ENCODE assay signal across 11 cellular contexts in genomic region chr4:3286335-3287175, GRCh38. TPM values are rescaled to one million over a fixed set of nuclear protein-coding genes. Genes with fewer than 3 reads are reported as not detected.
DNase-seq lines count a peak whose midpoint lies in the region; ATAC-seq and TF ChIP-seq lines count a peak whose summit lies in the region.
"Had no signal": no experiment of that assay in that cellular context is flagged by ENCODE, and none has a peak within 500 bp of the region (broad histone marks: within the 10 kb centered on the region; RNA-seq: fewer than 3 reads in every experiment).

No MANE protein-coding gene starts in this region.

- intact Hi-C loops in activated CD8-positive, alpha-beta T cell treated with anti-CD3 and anti-CD28 coated beads for 36 hours (cut with micrococcal nuclease) = no loop called here
- intact Hi-C loops in breast epithelium (cut with DNase I; ENCODE audit: low total_unique reads) = no loop called here

- H3K36me3 ChIP-seq in Karpas-422 (ENCODE audit: insufficient read depth, low read length) = no peaks in the 10 kb centered on the region; the same call in 1 of the 2 replicates
- no peaks in the 10 kb centered on the region for H3K36me3 ChIP-seq in breast epithelium
- H3K36me3 ChIP-seq: neutrophil had no signal

- H3K4me3 ChIP-seq in Karpas-422 (ENCODE audit: low read length) (no peak overlapping the region), breast epithelium (peak overlapping the region in 2 of 3 donors; percentile 6 to 50)

- H3K9me2 ChIP-seq in Karpas-422 (replicated peaks; ENCODE audit: insufficient read depth, low read length) = no peaks in the 10 kb centered on the region

- no peaks in the 10 kb centered on the region for H3K36me3 Mint-ChIP-seq in activated CD8-positive, alpha-beta T cell treated with anti-CD3 and anti-CD28 coated beads, Interleukin-2, amount 10 ng/mL, durations not matched to agents 7 days and 5 days (ENCODE audit: low read depth)
- no peaks in the 10 kb centered on the region for H3K36me3 Mint-ChIP-seq in activated CD8-positive, alpha-beta T cell treated with anti-CD3 and anti-CD28 coated beads for 36 hours (ENCODE audit: low read depth)
- peaks cover 4 to 11% of the 10 kb centered on the region in 2 donors for H3K36me3 Mint-ChIP-seq in stimulated activated naive B cell treated with anti-CD40 and anti-IgM and Interleukin-4, amounts not matched to agents 10 μg/mL and 1 μg/mL and 100 μg/mL, for 72 hours

- H4K20me1 ChIP-seq in Karpas-422 (ENCODE audit: insufficient read depth, low read depth, low read length) = no peaks in the 10 kb centered on the region

- peaks cover 27% of the 10 kb centered on the region for H3K27me3 Mint-ChIP-seq in activated CD8-positive, alpha-beta T cell treated with anti-CD3 and anti-CD28 coated beads, Interleukin-2, amount 10 ng/mL, durations not matched to agents 7 days and 5 days (ENCODE audit: low read depth)
- H3K27me3 Mint-ChIP-seq in activated CD8-positive, alpha-beta T cell treated with anti-CD3 and anti-CD28 coated beads for 36 hours = peaks cover 23% of the 10 kb centered on the region
- H3K27me3 Mint-ChIP-seq in stimulated activated naive B cell treated with anti-CD40 and anti-IgM and Interleukin-4, amounts not matched to agents 10 μg/mL and 1 μg/mL and 100 μg/mL, for 72 hours = peaks cover 25 to 32% of the 10 kb centered on the region in 2 donors

- CTCF ChIA-PET in activated CD8-positive, alpha-beta T cell treated with anti-CD3 and anti-CD28 coated beads, Interleukin-2, amount 10 ng/mL, durations not matched to agents 7 days and 5 days (lab: Charles Lee) = no interaction called here
- CTCF ChIA-PET in activated CD8-positive, alpha-beta T cell treated with anti-CD3 and anti-CD28 coated beads for 36 hours (lab: Charles Lee) = no interaction called here

- ATAC-seq in activated CD8-positive, alpha-beta T cell treated with anti-CD3 and anti-CD28 coated beads, Interleukin-2, amount 10 ng/mL, durations not matched to agents 7 days and 5 days = no peak
- no peak for ATAC-seq in activated CD8-positive, alpha-beta T cell treated with anti-CD3 and anti-CD28 coated beads for 36 hours
- ATAC-seq in stimulated activated naive B cell treated with anti-CD40 and anti-IgM and Interleukin-4, amounts not matched to agents 10 μg/mL and 1 μg/mL and 100 μg/mL, for 72 hours (replicated peaks) = peak in 1 of 2 donors; percentile 97
- ATAC-seq in GM18873 (IDR thresholded peaks at IDR 0.05; ENCODE audit: low FRiP score, unreplicated experiment) (no peak), HG03196 (IDR thresholded peaks at IDR 0.05; ENCODE audit: unreplicated experiment) (no peak)

- POLR2A ChIA-PET in activated CD8-positive, alpha-beta T cell treated with anti-CD3 and anti-CD28 coated beads, Interleukin-2, amount 10 ng/mL, durations not matched to agents 7 days and 5 days (lab: Charles Lee) = no interaction called here
- POLR2A ChIA-PET in activated CD8-positive, alpha-beta T cell treated with anti-CD3 and anti-CD28 coated beads for 36 hours (lab: Charles Lee) = no interaction called here

- no peak overlapping the region for H3K4me2 ChIP-seq in Karpas-422 (ENCODE audit: low read depth, low read length, poor library complexity, severe bottlenecking)

- no peak overlapping the region for H3K27ac Mint-ChIP-seq in activated CD8-positive, alpha-beta T cell treated with anti-CD3 and anti-CD28 coated beads, Interleukin-2, amount 10 ng/mL, durations not matched to agents 7 days and 5 days
- no peak overlapping the region for H3K27ac Mint-ChIP-seq in activated CD8-positive, alpha-beta T cell treated with anti-CD3 and anti-CD28 coated beads for 36 hours
- peak overlapping the region; percentile 80 for H3K27ac Mint-ChIP-seq in stimulated activated naive B cell treated with anti-CD40 and anti-IgM and Interleukin-4, amounts not matched to agents 10 μg/mL and 1 μg/mL and 100 μg/mL, for 72 hours

- H3K4me1 ChIP-seq in Karpas-422 (ENCODE audit: low read length) = peaks cover 12% of the 10 kb centered on the region
- peaks cover 12 to 14% of the 10 kb centered on the region in 2 donors for H3K4me1 ChIP-seq in breast epithelium

- H3K27ac ChIP-seq in Karpas-422 (ENCODE audit: low read length) (no peak overlapping the region), breast epithelium (peak overlapping the region; percentile 73 to 79)
- H3K27ac ChIP-seq: neutrophil had no signal

- H3K9me3 ChIP-seq in Karpas-422 (ENCODE audit: low read length) = no peaks in the 10 kb centered on the region; the same call in 1 of the 2 replicates
- H3K9me3 ChIP-seq in breast epithelium = no peaks in the 10 kb centered on the region
- H3K9me3 ChIP-seq: neutrophil had no signal

- peak overlapping the region; percentile 32; the same call in 1 of the 2 replicates for H3K9ac ChIP-seq in Karpas-422 (ENCODE audit: low read length)

- H3K4me3 Mint-ChIP-seq in activated CD8-positive, alpha-beta T cell treated with anti-CD3 and anti-CD28 coated beads, Interleukin-2, amount 10 ng/mL, durations not matched to agents 7 days and 5 days = no peak overlapping the region
- H3K4me3 Mint-ChIP-seq in activated CD8-positive, alpha-beta T cell treated with anti-CD3 and anti-CD28 coated beads for 36 hours = no peak overlapping the region
- H3K4me3 Mint-ChIP-seq in stimulated activated naive B cell treated with anti-CD40 and anti-IgM and Interleukin-4, amounts not matched to agents 10 μg/mL and 1 μg/mL and 100 μg/mL, for 72 hours = peak overlapping the region; percentile 43 to 75

- H3K4me1 Mint-ChIP-seq in activated CD8-positive, alpha-beta T cell treated with anti-CD3 and anti-CD28 coated beads, Interleukin-2, amount 10 ng/mL, durations not matched to agents 7 days and 5 days (ENCODE audit: low read depth) = peaks cover 5% of the 10 kb centered on the region
- peaks cover 5% of the 10 kb centered on the region for H3K4me1 Mint-ChIP-seq in activated CD8-positive, alpha-beta T cell treated with anti-CD3 and anti-CD28 coated beads for 36 hours (ENCODE audit: low read depth)
- H3K4me1 Mint-ChIP-seq in stimulated activated naive B cell treated with anti-CD40 and anti-IgM and Interleukin-4, amounts not matched to agents 10 μg/mL and 1 μg/mL and 100 μg/mL, for 72 hours = peaks cover 13 to 18% of the 10 kb centered on the region in 2 donors

- no peak for TF ChIP-seq CTCF in activated CD8-positive, alpha-beta T cell treated with anti-CD3 and anti-CD28 coated beads for 36 hours (IDR thresholded peaks at IDR 0.05)
- TF ChIP-seq CTCF in breast epithelium (IDR thresholded peaks at IDR 0.05) = no peak

- no peaks in the 10 kb centered on the region for H3K27me3 ChIP-seq in Karpas-422 (ENCODE audit: low read length)
- H3K27me3 ChIP-seq in breast epithelium = peaks cover 0 to 2% of the 10 kb centered on the region in 2 donors

- no peaks in the 10 kb centered on the region for H3K9me3 Mint-ChIP-seq in activated CD8-positive, alpha-beta T cell treated with anti-CD3 and anti-CD28 coated beads, Interleukin-2, amount 10 ng/mL, durations not matched to agents 7 days and 5 days (ENCODE audit: insufficient read depth)
- H3K9me3 Mint-ChIP-seq in activated CD8-positive, alpha-beta T cell treated with anti-CD3 and anti-CD28 coated beads for 36 hours = peaks cover 4% of the 10 kb centered on the region
- H3K9me3 Mint-ChIP-seq in stimulated activated naive B cell treated with anti-CD40 and anti-IgM and Interleukin-4, amounts not matched to agents 10 μg/mL and 1 μg/mL and 100 μg/mL, for 72 hours = peaks cover 4 to 11% of the 10 kb centered on the region in 2 donors

- no peak for TF ChIP-seq POLR2A in breast epithelium (IDR thresholded peaks at IDR 0.05)

- no peak overlapping the region for H2AFZ ChIP-seq in Karpas-422 (ENCODE audit: low read length)

- H3K79me2 ChIP-seq in Karpas-422 (ENCODE audit: low read length) = no peaks in the 10 kb centered on the region

- DNase-seq in activated CD8-positive, alpha-beta T cell treated with anti-CD3 and anti-CD28 coated beads, Interleukin-2, amount 10 ng/mL, durations not matched to agents 7 days and 5 days = peak; percentile 12
- no peak for DNase-seq in activated CD8-positive, alpha-beta T cell treated with anti-CD3 and anti-CD28 coated beads for 36 hours
- DNase-seq in Karpas-422 = peak; percentile 67
- DNase-seq in breast epithelium (ENCODE audit: low spot score in 2 of 2) = peak; percentile 16 to 35
- DNase-seq in stimulated activated naive B cell treated with anti-CD40 and anti-IgM and Interleukin-4, amounts not matched to agents 10 μg/mL and 1 μg/mL and 100 μg/mL, for 72 hours = peak; percentile 79
- DNase-seq in NCI-H1105 (lab: John Stamatoyannopoulos, UW) = no peak
- DNase-seq: NCI-H1105 treated with DMSO at 0.1 percent for 48 hours; stimulated activated CD4-positive, alpha-beta T cell treated with anti-CD3 and anti-CD28 coated beads, Interleukin-4, amount 100 ng/mL, for 4 hours had no signal

RNA-seq across cellular contexts. Expression of gene RGS12, which starts 6.3 kb away (rescaled TPM):
- 1 to 10 TPM; 4.7 to 8.3 TPM for total RNA-seq in activated CD8-positive, alpha-beta T cell treated with anti-CD3 and anti-CD28 coated beads, Interleukin-2, amount 10 ng/mL, durations not matched to agents 7 days and 5 days
- total RNA-seq in activated CD8-positive, alpha-beta T cell treated with anti-CD3 and anti-CD28 coated beads for 36 hours = 1 to 10 TPM; 4.6 to 4.7 TPM
- total RNA-seq in Karpas-422 (2014; rRNA removed; shearing (Covaris generic); ENCODE audit: low replicate concordance) = 4.7 TPM in 1 of 2 replicates, not detected in the other
- total RNA-seq in breast epithelium = 10 to 100 TPM; 24.3 to 94.5 (median 29.9) TPM

RNA-seq across cellular contexts. Expression of gene MSANTD1, which starts 37.6 kb away (rescaled TPM):
- total RNA-seq in activated CD8-positive, alpha-beta T cell treated with anti-CD3 and anti-CD28 coated beads, Interleukin-2, amount 10 ng/mL, durations not matched to agents 7 days and 5 days = 1 to 10 TPM in 1 of 2 experiments, under 1 TPM in 1; 0.83 to 1.0 TPM
- total RNA-seq in activated CD8-positive, alpha-beta T cell treated with anti-CD3 and anti-CD28 coated beads for 36 hours = under 1 TPM; 0.43 TPM
- total RNA-seq in Karpas-422 (2014; rRNA removed; shearing (Covaris generic); ENCODE audit: low replicate concordance) = 0.52 and 1.0 TPM in 2 replicates
- total RNA-seq in breast epithelium = under 1 TPM; 0.48 to 0.88 (median 0.66) TPM

Comparison
In these comparisons a context has a peak if more than half of its experiments do, and no peak if none do; other contexts are left out.
1. DNase-seq: peak in activated CD8-positive, alpha-beta T cell treated with anti-CD3 and anti-CD28 coated beads, Interleukin-2, amount 10 ng/mL, durations not matched to agents 7 days and 5 days (single experiment), Karpas-422 (single experiment), breast epithelium (2 of 2) and stimulated activated naive B cell treated with anti-CD40 and anti-IgM and Interleukin-4, amounts not matched to agents 10 μg/mL and 1 μg/mL and 100 μg/mL, for 72 hours (single experiment); none in activated CD8-positive, alpha-beta T cell treated with anti-CD3 and anti-CD28 coated beads for 36 hours (single experiment) and NCI-H1105 (single experiment).
2. H3K4me3 Mint-ChIP-seq: peak in stimulated activated naive B cell treated with anti-CD40 and anti-IgM and Interleukin-4, amounts not matched to agents 10 μg/mL and 1 μg/mL and 100 μg/mL, for 72 hours (2 of 2); none in activated CD8-positive, alpha-beta T cell treated with anti-CD3 and anti-CD28 coated beads, Interleukin-2, amount 10 ng/mL, durations not matched to agents 7 days and 5 days (single experiment) and activated CD8-positive, alpha-beta T cell treated with anti-CD3 and anti-CD28 coated beads for 36 hours (single experiment).